In the genomic region with DNA sequence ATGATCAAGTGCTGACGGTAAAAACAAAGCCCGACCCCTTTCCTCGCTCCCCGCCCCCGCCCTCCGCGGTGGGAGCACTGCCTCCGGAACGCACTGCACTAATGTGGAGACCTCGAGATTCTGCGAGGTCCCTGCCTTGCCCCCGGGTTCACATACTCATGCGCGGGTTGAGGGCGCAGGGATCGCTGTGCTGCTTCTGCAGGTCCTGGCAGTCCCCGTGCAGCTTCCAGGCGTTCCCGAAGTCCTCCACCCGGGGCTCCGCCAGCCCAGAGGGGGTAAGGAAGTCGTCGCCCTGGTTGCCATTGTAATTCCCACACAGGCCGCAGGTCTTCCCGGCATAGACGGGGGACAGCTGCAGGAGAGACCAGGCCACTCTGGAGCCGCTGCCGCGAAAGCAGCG, we compare ENCODE assay signal across 22 cellular contexts.
A peak's percentile ranks its signal among the peaks of the same experiment; 100 is the strongest.
DNase-seq lines count a peak whose midpoint lies in the region; ATAC-seq, FAIRE-seq and TF ChIP-seq lines count a peak whose summit lies in the region.
"Had no signal": no experiment of that assay in that cellular context is flagged by ENCODE, and none has a peak within 500 bp of the region (broad histone marks: within the 10 kb centered on the region; RNA-seq: fewer than 3 reads in every experiment).

No MANE protein-coding gene starts in this region.

- no peak for TF ChIP-seq POLR2A in lower leg skin (IDR thresholded peaks at IDR 0.05)

- H3K27me3 ChIP-seq in astrocyte (ENCODE audit: insufficient read depth, low read length) (no peaks in the 10 kb centered on the region), iPS DF 6.9 (ENCODE audit: control insufficient read depth, insufficient read depth, low read length) (no peaks in the 10 kb centered on the region), pancreas (no peaks in the 10 kb centered on the region)

- WGBS in iPS DF 6.9 (ENCODE audit: insufficient coverage, insufficient read length): no CpG with 5 or more reads among the region's 30 CpGs
- 60% methylated on average over 28 of the region's 30 CpGs for WGBS in lower leg skin, 2 donors
- 43 to 45% methylated on average over 30 of the region's 30 CpGs for WGBS in pancreas, 2 donors

- no peak for FAIRE-seq in astrocyte (lab: Jason Lieb, UNC)
- no peak for FAIRE-seq in pancreas (lab: Jason Lieb, UNC)

- H3K27ac Mint-ChIP-seq in astrocyte (ENCODE audit: unreplicated experiment) (no peak overlapping the region), mesothelial cell of epicardium (no peak overlapping the region)
- H3K27ac Mint-ChIP-seq: activated CD4-positive, alpha-beta T cell treated with anti-CD3 and anti-CD28 coated beads, Interleukin-2, amount 10 ng/mL, durations not matched to agents 7 days and 5 days; stimulated activated memory B cell treated with anti-CD40 and anti-IgM and Interleukin-4, amounts not matched to agents 10 μg/mL and 1 μg/mL and 100 μg/mL, for 72 hours; T-cell had no signal

- no peaks in the 10 kb centered on the region for H4K20me1 ChIP-seq in astrocyte (ENCODE audit: insufficient read depth, low read length)

- H3K79me2 ChIP-seq in astrocyte (ENCODE audit: insufficient read depth, low read length): no peaks in the 10 kb centered on the region

- H3K4me1 ChIP-seq in astrocyte (ENCODE audit: insufficient read depth, low read length): peaks cover 17% of the 10 kb centered on the region
- peaks cover 8% of the 10 kb centered on the region for H3K4me1 ChIP-seq in iPS DF 6.9 (ENCODE audit: control insufficient read depth, insufficient read depth, low read length)
- no peaks in the 10 kb centered on the region for H3K4me1 ChIP-seq in pancreas

- H3K9me3 ChIP-seq in astrocyte (ENCODE audit: insufficient read depth, low read depth, low read length) (no peaks in the 10 kb centered on the region), iPS DF 6.9 (ENCODE audit: control insufficient read depth, insufficient read depth, low read length) (no peaks in the 10 kb centered on the region), pancreas (no peaks in the 10 kb centered on the region)
- H3K9me3 ChIP-seq: thoracic aorta had no signal

- H3K9me3 Mint-ChIP-seq in astrocyte (ENCODE audit: unreplicated experiment) (no peaks in the 10 kb centered on the region), mesothelial cell of epicardium (no peaks in the 10 kb centered on the region)
- H3K9me3 Mint-ChIP-seq: activated CD4-positive, alpha-beta T cell treated with anti-CD3 and anti-CD28 coated beads, Interleukin-2, amount 10 ng/mL, durations not matched to agents 7 days and 5 days; central memory CD8-positive, alpha-beta T cell; stimulated activated memory B cell treated with anti-CD40 and anti-IgM and Interleukin-4, amounts not matched to agents 10 μg/mL and 1 μg/mL and 100 μg/mL, for 72 hours; T-cell had no signal

- intact Hi-C loops in lower leg skin (cut with DNase I; ENCODE audit: low total_unique reads): no loop called here
- intact Hi-C loops in pancreas (cut with DNase I): loop anchor here in 1 of 3 donors (5.0 kb wide), 1 partner anchor 225 kb away; no protein-coding TSS in a partner anchor

- TF ChIP-seq CTCF in astrocyte (IDR thresholded peaks at IDR 0.05; ENCODE audit: insufficient read depth, low read depth, low read length) (no peak), mesothelial cell of epicardium (IDR thresholded peaks at IDR 0.05; ENCODE audit: unreplicated experiment) (peak; percentile 52), lower leg skin (IDR thresholded peaks at IDR 0.05) (no peak), pancreas (IDR thresholded peaks at IDR 0.05) (no peak)

- peaks cover 24% of the 10 kb centered on the region for H3K27me3 Mint-ChIP-seq in astrocyte (ENCODE audit: low read depth, unreplicated experiment)
- peaks cover 2% of the 10 kb centered on the region for H3K27me3 Mint-ChIP-seq in mesothelial cell of epicardium (ENCODE audit: low read depth)

- H3K4me3 ChIP-seq in astrocyte (ENCODE audit: insufficient read depth, low read depth, low read length): no peak overlapping the region
- H3K4me3 ChIP-seq in iPS DF 6.9 (ENCODE audit: low read length): peak overlapping the region; percentile 55; the same call in 1 of the 2 replicates
- H3K4me3 ChIP-seq in lower leg skin (ENCODE audit: low read depth, poor library complexity, severe bottlenecking): no peak overlapping the region
- no peak overlapping the region for H3K4me3 ChIP-seq in pancreas
- H3K4me3 ChIP-seq: GM23248, thoracic aorta had no signal

- H3K4me1 Mint-ChIP-seq in astrocyte (ENCODE audit: low read depth, unreplicated experiment) (peaks cover 14% of the 10 kb centered on the region), mesothelial cell of epicardium (peaks cover 29% of the 10 kb centered on the region)
- H3K4me1 Mint-ChIP-seq: activated CD4-positive, alpha-beta T cell treated with anti-CD3 and anti-CD28 coated beads, Interleukin-2, amount 10 ng/mL, durations not matched to agents 7 days and 5 days; central memory CD8-positive, alpha-beta T cell had no signal

- H3K4me3 Mint-ChIP-seq in astrocyte (ENCODE audit: unreplicated experiment) (no peak overlapping the region), mesothelial cell of epicardium (peak overlapping the region; percentile 53)
- H3K4me3 Mint-ChIP-seq: activated CD4-positive, alpha-beta T cell treated with anti-CD3 and anti-CD28 coated beads, Interleukin-2, amount 10 ng/mL, durations not matched to agents 7 days and 5 days; central memory CD8-positive, alpha-beta T cell; stimulated activated memory B cell treated with anti-CD40 and anti-IgM and Interleukin-4, amounts not matched to agents 10 μg/mL and 1 μg/mL and 100 μg/mL, for 72 hours had no signal

- H3K36me3 Mint-ChIP-seq in astrocyte (ENCODE audit: low read depth, unreplicated experiment) (no peaks in the 10 kb centered on the region), mesothelial cell of epicardium (no peaks in the 10 kb centered on the region)
- H3K36me3 Mint-ChIP-seq: stimulated activated memory B cell treated with anti-CD40 and anti-IgM and Interleukin-4, amounts not matched to agents 10 μg/mL and 1 μg/mL and 100 μg/mL, for 72 hours; T-cell had no signal

- H2AFZ ChIP-seq in astrocyte (ENCODE audit: low read depth, low read length): peak overlapping the region; percentile 49
- H2AFZ ChIP-seq: GM23248 had no signal

- ATAC-seq in pancreas: no peak
- ATAC-seq: sciatic nerve; stimulated activated memory B cell treated with anti-CD40 and anti-IgM and Interleukin-4, amounts not matched to agents 10 μg/mL and 1 μg/mL and 100 μg/mL, for 72 hours had no signal

- no peak overlapping the region for H3K9ac ChIP-seq in astrocyte (ENCODE audit: low read length)
- H3K9ac ChIP-seq: GM23248 had no signal

- H3K36me3 ChIP-seq in astrocyte (ENCODE audit: insufficient read depth, low read length): no peaks in the 10 kb centered on the region
- no peaks in the 10 kb centered on the region for H3K36me3 ChIP-seq in iPS DF 6.9 (ENCODE audit: control insufficient read depth, insufficient read depth, low read length)
- H3K36me3 ChIP-seq in pancreas: no peaks in the 10 kb centered on the region
- H3K36me3 ChIP-seq: thoracic aorta had no signal

- DNase-seq in astrocyte (ENCODE audit: low read depth): no peak
- DNase-seq in iPS DF 6.9 (ENCODE audit: low read depth, low spot score): no peak
- DNase-seq in mesothelial cell of epicardium (ENCODE audit: low spot score in 2 of 2, unreplicated experiment in 2 of 2): no peak
- no peak for DNase-seq in lower leg skin (ENCODE audit: low spot score in 2 of 2)
- DNase-seq in caudate nucleus (lab: John Stamatoyannopoulos, UW): no peak
- no peak for DNase-seq in inferior parietal cortex (ENCODE audit: extremely low spot score)
- no peak for DNase-seq in pancreas
- DNase-seq: activated CD4-positive, alpha-beta T cell treated with anti-CD3 and anti-CD28 coated beads, Interleukin-2, amount 10 ng/mL, durations not matched to agents 7 days and 5 days; activated gamma-delta T cell; COR-L47; GM23248; kidney glomerular epithelial cell; NCI-H1105 treated with DMSO at 0.1 percent for 48 hours; NCI-H2081 treated with DMSO at 0.1 percent for 48 hours; NCI-H524 treated with DMSO at 0.1 percent for 48 hours; nucleus accumbens; SHP77; T-cell had no signal

- H3K4me2 ChIP-seq in astrocyte (ENCODE audit: low read length): peak overlapping the region; percentile 34

- no peak overlapping the region for H3K27ac ChIP-seq in astrocyte (ENCODE audit: low read depth, low read length)
- H3K27ac ChIP-seq in iPS DF 6.9 (ENCODE audit: low read length): no peak overlapping the region
- H3K27ac ChIP-seq in caudate nucleus (ENCODE audit: low read depth, low read length): no peak overlapping the region
- H3K27ac ChIP-seq in pancreas: no peak overlapping the region
- H3K27ac ChIP-seq: GM23248, thoracic aorta had no signal
